ENCODE assay signal across 19 cellular contexts in the genomic region with DNA sequence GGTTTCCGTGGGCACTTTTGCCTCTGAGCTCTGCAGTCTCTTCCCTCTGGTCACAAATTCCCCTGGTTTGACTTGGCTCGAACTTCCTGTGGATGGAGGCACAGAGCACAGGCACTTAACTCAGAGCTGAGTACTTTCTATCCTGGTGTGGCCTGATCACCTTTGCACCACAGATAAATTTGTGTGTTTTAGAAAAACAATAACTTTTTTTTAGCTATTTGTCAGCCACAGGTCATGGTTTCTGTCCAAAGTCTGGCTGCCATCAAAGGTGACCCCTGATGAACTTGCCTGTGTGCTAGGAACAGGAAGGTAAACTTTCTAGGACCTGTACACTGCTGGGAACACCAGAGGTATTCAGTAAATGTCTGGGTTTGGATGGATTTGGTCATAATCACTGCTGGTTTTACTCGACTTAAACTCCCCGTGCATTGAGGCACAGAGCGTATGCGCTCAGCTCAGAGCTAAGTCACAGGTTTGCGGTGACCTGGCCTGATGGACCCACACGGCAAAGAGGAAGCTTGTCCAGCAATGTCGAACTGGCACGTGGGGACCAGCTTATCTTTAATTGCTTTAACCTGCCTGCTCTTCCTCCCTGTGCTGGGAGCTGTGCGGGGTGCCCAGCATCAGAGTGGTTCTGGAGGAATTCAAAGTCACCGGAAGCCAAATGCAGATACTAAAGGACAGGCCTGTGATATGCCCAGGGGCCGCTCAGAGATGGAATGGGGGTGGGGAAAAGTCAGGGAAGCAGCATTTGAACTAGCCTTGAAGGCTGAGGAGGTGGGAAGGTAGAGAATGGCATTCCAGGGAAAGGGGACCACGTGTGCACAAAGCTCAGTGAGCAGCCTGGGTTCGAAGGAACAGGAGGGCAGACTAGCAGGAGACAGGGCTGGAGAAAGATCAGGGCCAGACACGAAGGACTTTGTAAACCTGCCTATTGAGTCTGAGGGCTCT. TPM values are rescaled to one million over a fixed set of nuclear protein-coding genes. Genes with fewer than 3 reads are reported as not detected.
DNase-seq lines count a peak whose midpoint lies in the region; FAIRE-seq and TF ChIP-seq lines count a peak whose summit lies in the region.
"Had no signal": no experiment of that assay in that cellular context is flagged by ENCODE, and none has a peak within 500 bp of the region (broad histone marks: within the 10 kb centered on the region; RNA-seq: fewer than 3 reads in every experiment).

No MANE protein-coding gene starts in this region.

- no peak overlapping the region for H3K9ac ChIP-seq in H1 (replicated peaks in 1 of 4; ENCODE audit: extremely low read depth in 1 of 4, low read depth in 3 of 4, low read length in 3 of 4)

- H3K27me3 Mint-ChIP-seq in mesothelial cell of epicardium (ENCODE audit: low read depth), result peaks cover 25% of the 10 kb centered on the region

- TF ChIP-seq CTCF in H1 (IDR thresholded peaks at IDR 0.05; ENCODE audit: control extremely low read depth in 1 of 3, insufficient read depth in 1 of 3, low read depth in 1 of 3, low read length in 3 of 3) (no peak), mesothelial cell of epicardium (IDR thresholded peaks at IDR 0.05; ENCODE audit: unreplicated experiment) (no peak), stomach (IDR thresholded peaks at IDR 0.05) (no peak)

- no peak overlapping the region for H3K27ac ChIP-seq in H1 (ENCODE audit: low read depth, low read length)
- peak overlapping the region in 1 of 5 donors; percentile 43 for H3K27ac ChIP-seq in stomach

- H3K23ac ChIP-seq in H1 (ENCODE audit: insufficient read length), result no peak overlapping the region

- H3K9me3 ChIP-seq in H1 (ENCODE audit: insufficient read depth in 2 of 2, low read depth in 1 of 2, low read length in 1 of 2), result no peaks in the 10 kb centered on the region
- H3K9me3 ChIP-seq in stomach, result no peaks in the 10 kb centered on the region
- H3K9me3 ChIP-seq in HAP-1, result no peaks in the 10 kb centered on the region

- CTCF ChIA-PET in H1 (lab: Charles Lee; ENCODE audit: partially characterized antibody), result interaction anchor here (1.1 to 5.8 kb wide), 13 partner anchors 9 to 210 kb away, joined by 3 to 72 read pairs (median 6); partner anchors contain the start of gene SLC13A5

- H3K36me3 Mint-ChIP-seq in mesothelial cell of epicardium, result no peaks in the 10 kb centered on the region
- H3K36me3 Mint-ChIP-seq: CD14-positive monocyte had no signal

- H3K18ac ChIP-seq in H1 (ENCODE audit: extremely low read depth, low read length), result no peak overlapping the region

- H3K4me1 Mint-ChIP-seq in mesothelial cell of epicardium, result peaks cover 6% of the 10 kb centered on the region

- H3K4me1 ChIP-seq in H1 (replicated peaks in 1 of 4; ENCODE audit: control insufficient read depth in 3 of 4, insufficient read depth in 4 of 4, low read length in 3 of 4) (no peaks in the 10 kb centered on the region; a peak in 1 of 7 replicates), stomach (peaks cover 0 to 25% (median 15%) of the 10 kb centered on the region in 4 donors), HAP-1 (no peaks in the 10 kb centered on the region)

- no peaks in the 10 kb centered on the region for H4K20me1 ChIP-seq in H1 (replicated peaks in 1 of 2; ENCODE audit: control insufficient read depth in 1 of 2, insufficient read depth in 2 of 2, low read length in 2 of 2)

- intact Hi-C loops in stomach (cut with DNase I; ENCODE audit: low total_unique reads), result no loop called here

- no peak overlapping the region for H3K14ac ChIP-seq in H1 (ENCODE audit: insufficient read length)

- no peak for TF ChIP-seq EP300 in H1 (IDR thresholded peaks at IDR 0.05; ENCODE audit: borderline replicate concordance in 1 of 2, low read depth in 2 of 2, low read length in 2 of 2)
- no peak for TF ChIP-seq EP300 in stomach (IDR thresholded peaks at IDR 0.05)

- H4K8ac ChIP-seq in H1 (ENCODE audit: extremely low read depth, insufficient read depth, low read length), result no peak overlapping the region

- H3K4ac ChIP-seq in H1 (replicated peaks; ENCODE audit: insufficient read length, low read depth, low read length), result no peak overlapping the region

- no peaks in the 10 kb centered on the region for H3K36me3 ChIP-seq in H1 (ENCODE audit: control insufficient read depth in 2 of 4, insufficient read depth in 4 of 4, low read length in 3 of 4)
- no peaks in the 10 kb centered on the region for H3K36me3 ChIP-seq in stomach
- no peaks in the 10 kb centered on the region for H3K36me3 ChIP-seq in HAP-1 (replicated peaks)

- no peak overlapping the region for H3K4me3 Mint-ChIP-seq in mesothelial cell of epicardium
- H3K4me3 Mint-ChIP-seq: CD14-positive monocyte, H9 had no signal

- H2BK120ac ChIP-seq in H1 (replicated peaks; ENCODE audit: low read depth, low read length), result no peak overlapping the region

- H2AFZ ChIP-seq in H1 (ENCODE audit: low read length), result no peak overlapping the region

- H2BK20ac ChIP-seq in H1 (ENCODE audit: low read length), result no peak overlapping the region

- no peak overlapping the region for H2BK15ac ChIP-seq in H1 (ENCODE audit: low read length)

- H3K4me3 ChIP-seq in H1 (ENCODE audit: extremely low read depth in 1 of 4, insufficient read depth in 2 of 4, low read depth in 3 of 4, low read length in 4 of 4) (no peak overlapping the region), stomach (no peak overlapping the region), HAP-1 (no peak overlapping the region)

- H3K27ac Mint-ChIP-seq in mesothelial cell of epicardium, result peak overlapping the region; percentile 20

- H3K23me2 ChIP-seq in H1 (ENCODE audit: low read depth, low read length), result no peaks in the 10 kb centered on the region

- DNase-seq in HuH-7.5 (ENCODE audit: low spot score) (peak; percentile 43), H1 (ENCODE audit: low read depth in 1 of 2, low spot score in 2 of 2) (no peak), mesothelial cell of epicardium (ENCODE audit: low spot score in 2 of 2, unreplicated experiment in 2 of 2) (no peak), stomach (peak; percentile 48), NCI-H2171 treated with DMSO at 0.1 percent for 48 hours (lab: John Stamatoyannopoulos, UW) (no peak), HAP-1 (ENCODE audit: low spot score in 2 of 2) (no peak), occipital lobe (lab: John Stamatoyannopoulos, UW) (no peak)
- DNase-seq: ACHN, AML-193, H9, IMR-90, NCI-H1694 treated with DMSO at 0.1 percent for 48 hours, NCI-H526 treated with DMSO at 0.1 percent for 48 hours, SHP77 treated with DMSO at 0.1 percent for 48 hours had no signal

- POLR2A ChIA-PET in H1 (lab: Charles Lee; ENCODE audit: partially characterized antibody), result interaction anchor here (0.8 to 2.0 kb wide), 2 partner anchors 9 to 11 kb away, joined by 3 to 4 read pairs; no protein-coding TSS in a partner anchor

- peak overlapping the region; percentile 46; the same call in 1 of the 2 replicates for H2BK12ac ChIP-seq in H1 (ENCODE audit: low read depth, low read length)

- in situ Hi-C loops in HAP-1 (cut with MboI; ENCODE audit: low sequenced_read_pairs), result no loop called here

- no peak for TF ChIP-seq RAD21 in H1 (IDR thresholded peaks at IDR 0.05 in 1 of 2, conservative IDR thresholded peaks at IDR 0.05 in 1 of 2; ENCODE audit: low read depth in 2 of 2, low read length in 2 of 2)

- no peaks in the 10 kb centered on the region for H3K9me3 Mint-ChIP-seq in mesothelial cell of epicardium
- H3K9me3 Mint-ChIP-seq: CD14-positive monocyte, H9 had no signal

- H3K4me2 ChIP-seq in H1 (ENCODE audit: insufficient read depth in 1 of 2, low read depth in 2 of 2, low read length in 2 of 2), result no peak overlapping the region

- H3K79me2 ChIP-seq in H1 (ENCODE audit: control insufficient read depth in 1 of 2, insufficient read depth in 2 of 2, low read length in 2 of 2), result no peaks in the 10 kb centered on the region

- no peak overlapping the region for H2AK5ac ChIP-seq in H1 (ENCODE audit: low read depth, low read length)

- H4K5ac ChIP-seq in H1 (ENCODE audit: insufficient read length, low read depth, low read length), result no peak overlapping the region

- TF ChIP-seq POLR2A in H1 (IDR thresholded peaks at IDR 0.05; ENCODE audit: control extremely low read depth in 1 of 2, low read depth in 2 of 2, low read length in 2 of 2), result no peak
- no peak for TF ChIP-seq POLR2A in stomach (IDR thresholded peaks at IDR 0.05)

- no peaks in the 10 kb centered on the region for H3K79me1 ChIP-seq in H1 (ENCODE audit: low read depth, low read length)

- no peak overlapping the region for H2BK5ac ChIP-seq in H1 (ENCODE audit: low read depth, low read length)

- no peak overlapping the region for H3K56ac ChIP-seq in H1 (replicated peaks; ENCODE audit: insufficient read length, low read depth, low read length)

- H4K91ac ChIP-seq in H1 (replicated peaks; ENCODE audit: insufficient read length, low read length), result no peak overlapping the region

- FAIRE-seq in H1 (lab: Jason Lieb, UNC), result no peak
- FAIRE-seq: GM12892 had no signal

- WGBS in H1 (ENCODE audit: extremely low coverage in 1 of 2, insufficient coverage in 1 of 2, insufficient read length in 1 of 2, insufficient replicate concordance in 2 of 2, low coverage in 1 of 2, low lambda C conversion rate in 2 of 2, missing lambda C conversion rate in 1 of 2), 2 experiments, result 86% methylated on average over 16 of the region's 16 CpGs; no CpG with 5 or more reads in 1 of the 2 experiments
- 34 to 50% (median 43%) methylated on average over 15 to 16 of the region's 16 CpGs for WGBS in stomach, 5 donors

- H3K27me3 ChIP-seq in H1 (replicated peaks in 1 of 4; ENCODE audit: control insufficient read depth in 3 of 4, extremely low read depth in 1 of 4, insufficient read depth in 3 of 4, low read length in 3 of 4) (no peaks in the 10 kb centered on the region; a peak in 2 of 7 replicates), stomach (peaks cover 0 to 34% (median 0%) of the 10 kb centered on the region in 3 donors), HAP-1 (ENCODE audit: low read depth) (no peaks in the 10 kb centered on the region)

RNA-seq across cellular contexts. Expression of gene SLC13A5, which starts 12.9 kb away (rescaled TPM):
- total RNA-seq in H1 (2021; fragmentation: NEBNext Ultra II Directional; extraction: Animal tissue kit (Norgen Biotek cat#: 25700)), result 1.8 and 2.6 TPM in 2 replicates
- polyA plus RNA-seq in H1 (2011; rRNA removed), result 2.1 and 3.5 TPM in 2 replicates
- 3.1 TPM for polyA plus RNA-seq in H1 (2011; cell fraction: cytosol; rRNA removed)
- polyA plus RNA-seq in H1 (2011; cell fraction: nucleus; rRNA removed), result 6.6 TPM
- polyA plus RNA-seq in H1 (2012, experiment 1 of 2), result 1.2 to 2.7 TPM (median 2.5 TPM) in 4 replicates
- 1.6 TPM for polyA plus RNA-seq in H1 (2012, experiment 2 of 2)
- polyA plus RNA-seq in H1 (2013, experiment 1 of 2), result 3.1 TPM
- 3.2 TPM for polyA plus RNA-seq in H1 (2013, experiment 2 of 2)
- polyA minus RNA-seq in H1 (2011; rRNA and poly(A)+ RNA removed), result 6.9 and 9.0 TPM in 2 replicates
- polyA minus RNA-seq in H1 (2011; cell fraction: cytosol; rRNA and poly(A)+ RNA removed), result 3.5 TPM
- polyA minus RNA-seq in H1 (2011; cell fraction: nucleus; rRNA and poly(A)+ RNA removed), result 6.0 TPM
- 0.18 to 0.47 TPM (median 0.38 TPM) in 3 replicates for total RNA-seq in mesothelial cell of epicardium
- total RNA-seq in stomach, result not detected
- polyA plus RNA-seq in stomach, result 1 to 10 TPM in 1 of 3 donors, not detected in 2; 3.1 TPM
- not detected for total RNA-seq in occipital lobe
- total RNA-seq: Daoy, IMR-90, LHCN-M2, OCI-LY7 had no signal
- polyA plus RNA-seq: CD14-positive monocyte, IMR-90 had no signal

RNA-seq across cellular contexts. Expression of gene C17orf100, which starts 48.7 kb away (rescaled TPM):
- total RNA-seq in H1 (2021; fragmentation: NEBNext Ultra II Directional; extraction: Animal tissue kit (Norgen Biotek cat#: 25700)), result 1.6 and 2.8 TPM in 2 replicates
- polyA plus RNA-seq in H1 (2011; rRNA removed), result 2.1 and 2.6 TPM in 2 replicates
- 2.2 TPM for polyA plus RNA-seq in H1 (2011; cell fraction: cytosol; rRNA removed)
- 3.1 TPM for polyA plus RNA-seq in H1 (2011; cell fraction: nucleus; rRNA removed)
- polyA plus RNA-seq in H1 (2012, experiment 1 of 2), result 1.9 to 2.9 TPM (median 2.7 TPM) in 4 replicates
- 1.5 TPM for polyA plus RNA-seq in H1 (2012, experiment 2 of 2)
- 2.5 TPM for polyA plus RNA-seq in H1 (2013, experiment 1 of 2)
- polyA plus RNA-seq in H1 (2013, experiment 2 of 2), result 2.7 TPM
- 0.57 and 0.71 TPM in 2 replicates for polyA minus RNA-seq in H1 (2011; rRNA and poly(A)+ RNA removed)
- 3.0 TPM for polyA minus RNA-seq in H1 (2011; cell fraction: cytosol; rRNA and poly(A)+ RNA removed)
- 4.0 TPM for polyA minus RNA-seq in H1 (2011; cell fraction: nucleus; rRNA and poly(A)+ RNA removed)
- 6.1 to 7.6 TPM (median 7.1 TPM) in 3 replicates for total RNA-seq in mesothelial cell of epicardium
- total RNA-seq in stomach, result 10 to 100 TPM in 1 of 5 donors, 1 to 10 TPM in 1, under 1 TPM in 1, not detected in 2; 0.55 to 14.2 (median 1.9) TPM
- 1 to 10 TPM; 1.7 to 3.3 (median 1.7) TPM for polyA plus RNA-seq in stomach
- total RNA-seq in occipital lobe, result 2.3 TPM

RNA-seq across cellular contexts. Expression of gene MED31, which starts 48.9 kb away (rescaled TPM):
- total RNA-seq in H1 (2021; fragmentation: NEBNext Ultra II Directional; extraction: Animal tissue kit (Norgen Biotek cat#: 25700)), result 11.0 and 12.3 TPM in 2 replicates
- 2.4 and 4.6 TPM in 2 replicates for polyA plus RNA-seq in H1 (2011; rRNA removed)
- 5.0 TPM for polyA plus RNA-seq in H1 (2011; cell fraction: cytosol; rRNA removed)
- 2.1 TPM for polyA plus RNA-seq in H1 (2011; cell fraction: nucleus; rRNA removed)
- 5.1 to 7.2 TPM (median 6.7 TPM) in 4 replicates for polyA plus RNA-seq in H1 (2012, experiment 1 of 2)
- 11.5 TPM for polyA plus RNA-seq in H1 (2012, experiment 2 of 2)
- polyA plus RNA-seq in H1 (2013, experiment 1 of 2), result 24.1 TPM
- 23.7 TPM for polyA plus RNA-seq in H1 (2013, experiment 2 of 2)
- 2.8 and 3.9 TPM in 2 replicates for polyA minus RNA-seq in H1 (2011; rRNA and poly(A)+ RNA removed)
- 1.8 TPM for polyA minus RNA-seq in H1 (2011; cell fraction: cytosol; rRNA and poly(A)+ RNA removed)
- 9.7 TPM for polyA minus RNA-seq in H1 (2011; cell fraction: nucleus; rRNA and poly(A)+ RNA removed)
- 11.8 to 13.5 TPM (median 12.1 TPM) in 3 replicates for total RNA-seq in mesothelial cell of epicardium
- total RNA-seq in stomach, result 10 to 100 TPM in 2 of 5 donors, 1 to 10 TPM in 2, not detected in 1; 1.4 to 14.0 (median 8.1) TPM
- polyA plus RNA-seq in stomach, result 10 to 100 TPM; 12.5 to 28.4 (median 16.4) TPM
- total RNA-seq in occipital lobe, result 16.1 TPM

RNA-seq across cellular contexts. Expression of gene XAF1, which starts 55.6 kb away (rescaled TPM):
- total RNA-seq in H1 (2021; fragmentation: NEBNext Ultra II Directional; extraction: Animal tissue kit (Norgen Biotek cat#: 25700)), result not detected in 2 replicates
- polyA plus RNA-seq in H1 (2011; rRNA removed) (not detected in 2 replicates), stomach (10 to 100 TPM in 2 of 3 donors, 1 to 10 TPM in 1; 7.9 to 33.7 (median 11.5) TPM)
- polyA plus RNA-seq in H1 (2011; cell fraction: cytosol; rRNA removed), result not detected
- polyA plus RNA-seq in H1 (2011; cell fraction: nucleus; rRNA removed), result not detected
- polyA plus RNA-seq in H1 (2012, experiment 1 of 2), result not detected in 4 replicates
- not detected for polyA plus RNA-seq in H1 (2012, experiment 2 of 2)
- polyA plus RNA-seq in H1 (2013, experiment 1 of 2), result 0.08 TPM
- 0.06 TPM for polyA plus RNA-seq in H1 (2013, experiment 2 of 2)
- 0.10 TPM in 1 of 2 replicates, not detected in the other for polyA minus RNA-seq in H1 (2011; rRNA and poly(A)+ RNA removed)
- polyA minus RNA-seq in H1 (2011; cell fraction: cytosol; rRNA and poly(A)+ RNA removed), result not detected
- not detected for polyA minus RNA-seq in H1 (2011; cell fraction: nucleus; rRNA and poly(A)+ RNA removed)
- total RNA-seq in mesothelial cell of epicardium (4.5 to 8.1 TPM (median 5.1 TPM) in 3 replicates), stomach (100 to 1,000 TPM in 1 of 5 donors, 10 to 100 TPM in 3, 1 to 10 TPM in 1; 7.2 to 116 (median 32.5) TPM), occipital lobe (2.5 TPM)
- total RNA-seq: H9 had no signal

RNA-seq across cellular contexts. Expression of gene TXNDC17, which starts 59.4 kb away (rescaled TPM):
- total RNA-seq in H1 (2021; fragmentation: NEBNext Ultra II Directional; extraction: Animal tissue kit (Norgen Biotek cat#: 25700)), result 182 and 192 TPM in 2 replicates
- polyA plus RNA-seq in H1 (2011; rRNA removed) (410 TPM in 2 replicates), stomach (100 to 1,000 TPM; 250 to 375 (median 326) TPM)
- 569 TPM for polyA plus RNA-seq in H1 (2011; cell fraction: cytosol; rRNA removed)
- polyA plus RNA-seq in H1 (2011; cell fraction: nucleus; rRNA removed), result 184 TPM
- 331 to 495 TPM (median 353 TPM) in 4 replicates for polyA plus RNA-seq in H1 (2012, experiment 1 of 2)
- polyA plus RNA-seq in H1 (2012, experiment 2 of 2), result 139 TPM
- polyA plus RNA-seq in H1 (2013, experiment 1 of 2), result 260 TPM
- polyA plus RNA-seq in H1 (2013, experiment 2 of 2), result 290 TPM
- 44.9 and 53.2 TPM in 2 replicates for polyA minus RNA-seq in H1 (2011; rRNA and poly(A)+ RNA removed)
- 87.0 TPM for polyA minus RNA-seq in H1 (2011; cell fraction: cytosol; rRNA and poly(A)+ RNA removed)
- 34.3 TPM for polyA minus RNA-seq in H1 (2011; cell fraction: nucleus; rRNA and poly(A)+ RNA removed)
- total RNA-seq in mesothelial cell of epicardium (41.0 to 52.4 TPM (median 45.5 TPM) in 3 replicates), stomach (100 to 1,000 TPM in 2 of 5 donors, 10 to 100 TPM in 2, not detected in 1; 28.7 to 169 (median 124) TPM), occipital lobe (13.3 TPM)

Comparison
In these comparisons a context has a peak if more than half of its experiments do, and no peak if none do; other contexts are left out.
1. DNase-seq: peak in HuH-7.5 (single experiment) and stomach (single experiment); none in H1 (0 of 2), mesothelial cell of epicardium (0 of 2), NCI-H2171 treated with DMSO at 0.1 percent for 48 hours (single experiment), HAP-1 (0 of 2) and occipital lobe (single experiment).